In genomic region chr17:7392696-7393612, GRCh38 we compare ENCODE assay signal across 8 cellular contexts. TPM values are rescaled to one million over a fixed set of nuclear protein-coding genes. Genes with fewer than 3 reads are reported as not detected.
A peak's percentile ranks its signal among the peaks of the same experiment; 100 is the strongest.
DNase-seq lines count a peak whose midpoint lies in the region; ATAC-seq, FAIRE-seq and TF ChIP-seq lines count a peak whose summit lies in the region.

No MANE protein-coding gene starts in this region.

- H3K4me3 Mint-ChIP-seq in T-helper 2 cell treated with Interferon-gamma antibody and Interleukin-4, amounts not matched to agents 5 μg/mL and 100 μg/mL, for 36 hours, result peak overlapping the region; percentile 97
- peak overlapping the region; percentile 94 for H3K4me3 Mint-ChIP-seq in activated naive CD8-positive, alpha-beta T cell treated with anti-CD3 and anti-CD28 coated beads, Interleukin-2, amount 50 U/mL, for 24 hours

- no peak for DNase-seq in T-helper 2 cell treated with Interferon-gamma antibody and Interleukin-4, amounts not matched to agents 5 μg/mL and 100 μg/mL, for 36 hours (ENCODE audit: low spot score)
- DNase-seq in T-helper 2 cell (no peak), keratinocyte (ENCODE audit: low read depth, low spot score) (no peak), stomach (no peak), middle frontal gyrus (ENCODE audit: extremely low spot score, low spot score) (no peak), NCI-H1105 (lab: John Stamatoyannopoulos, UW) (no peak)
- DNase-seq in activated naive CD8-positive, alpha-beta T cell treated with anti-CD3 and anti-CD28 coated beads, Interleukin-2, amount 50 U/mL, for 24 hours, result no peak

- no peaks in the 10 kb centered on the region for H3K9me1 ChIP-seq in keratinocyte (ENCODE audit: control insufficient read depth, extremely low read depth, insufficient read depth, low read length)

- 54 to 78% (median 63%) methylated on average over 25 to 42 of the region's 42 CpGs for WGBS in stomach, 5 donors

- peak overlapping the region; percentile 65 for H3K27ac Mint-ChIP-seq in T-helper 2 cell treated with Interferon-gamma antibody and Interleukin-4, amounts not matched to agents 5 μg/mL and 100 μg/mL, for 36 hours
- H3K27ac Mint-ChIP-seq in activated naive CD8-positive, alpha-beta T cell treated with anti-CD3 and anti-CD28 coated beads, Interleukin-2, amount 50 U/mL, for 24 hours, result peak overlapping the region; percentile 22

- H3K79me2 ChIP-seq in keratinocyte (ENCODE audit: control insufficient read depth, insufficient read depth, low read length), result peaks cover 27% of the 10 kb centered on the region

- H3K27ac ChIP-seq in keratinocyte (ENCODE audit: control insufficient read depth, insufficient read depth, low read length), result no peak overlapping the region
- peak overlapping the region in 4 of 5 donors; percentile 88 to 97 (median 96) for H3K27ac ChIP-seq in stomach

- TF ChIP-seq EP300 in stomach (IDR thresholded peaks at IDR 0.05), result no peak

- FAIRE-seq in keratinocyte (lab: Jason Lieb, UNC), result no peak

- H3K9me3 Mint-ChIP-seq in T-helper 2 cell treated with Interferon-gamma antibody and Interleukin-4, amounts not matched to agents 5 μg/mL and 100 μg/mL, for 36 hours, result no peaks in the 10 kb centered on the region
- H3K9me3 Mint-ChIP-seq in activated naive CD8-positive, alpha-beta T cell treated with anti-CD3 and anti-CD28 coated beads, Interleukin-2, amount 50 U/mL, for 24 hours, result no peaks in the 10 kb centered on the region

- intact Hi-C loops in stomach (cut with DNase I; ENCODE audit: low total_unique reads), result no loop called here

- dilution Hi-C loops in keratinocyte (cut with MboI; ENCODE audit: extremely low pct_ligation_motif_present, low sequenced_read_pairs), result no loop called here

- H3K36me3 ChIP-seq in keratinocyte (ENCODE audit: control insufficient read depth in 2 of 2, extremely low read depth in 1 of 2, insufficient read depth in 2 of 2, low read length in 2 of 2) (peaks cover 31 to 43% of the 10 kb centered on the region in 2 experiments), stomach (peaks cover 22 to 45% (median 41%) of the 10 kb centered on the region in 4 donors)

- peak overlapping the region; percentile 80 for H3K9ac ChIP-seq in keratinocyte (ENCODE audit: control insufficient read depth, extremely low read depth, insufficient read depth, low read length)

- H3K4me1 Mint-ChIP-seq in T-helper 2 cell treated with Interferon-gamma antibody and Interleukin-4, amounts not matched to agents 5 μg/mL and 100 μg/mL, for 36 hours (ENCODE audit: low read depth), result peaks cover 20% of the 10 kb centered on the region
- H3K4me1 Mint-ChIP-seq in activated naive CD8-positive, alpha-beta T cell treated with anti-CD3 and anti-CD28 coated beads, Interleukin-2, amount 50 U/mL, for 24 hours, result peaks cover 20% of the 10 kb centered on the region

- peaks cover 42% of the 10 kb centered on the region for H3K36me3 Mint-ChIP-seq in T-helper 2 cell treated with Interferon-gamma antibody and Interleukin-4, amounts not matched to agents 5 μg/mL and 100 μg/mL, for 36 hours (ENCODE audit: low read depth)
- peaks cover 11% of the 10 kb centered on the region for H3K36me3 Mint-ChIP-seq in activated naive CD8-positive, alpha-beta T cell treated with anti-CD3 and anti-CD28 coated beads, Interleukin-2, amount 50 U/mL, for 24 hours (ENCODE audit: low read depth)

- no peaks in the 10 kb centered on the region for H3K27me3 Mint-ChIP-seq in T-helper 2 cell treated with Interferon-gamma antibody and Interleukin-4, amounts not matched to agents 5 μg/mL and 100 μg/mL, for 36 hours (ENCODE audit: low read depth)
- no peaks in the 10 kb centered on the region for H3K27me3 Mint-ChIP-seq in activated naive CD8-positive, alpha-beta T cell treated with anti-CD3 and anti-CD28 coated beads, Interleukin-2, amount 50 U/mL, for 24 hours

- no peak for ATAC-seq in activated naive CD8-positive, alpha-beta T cell treated with anti-CD3 and anti-CD28 coated beads, Interleukin-2, amount 50 U/mL, for 24 hours
- ATAC-seq in HG02623 (IDR thresholded peaks at IDR 0.05; ENCODE audit: unreplicated experiment), result no peak

- H3K27me3 ChIP-seq in keratinocyte (ENCODE audit: control insufficient read depth, extremely low read depth, insufficient read depth, low read length) (no peaks in the 10 kb centered on the region), stomach (no peaks in the 10 kb centered on the region)

- no peaks in the 10 kb centered on the region for H3K9me3 ChIP-seq in keratinocyte (ENCODE audit: control insufficient read depth, low read depth, low read length)
- H3K9me3 ChIP-seq in stomach, result no peaks in the 10 kb centered on the region

- peak overlapping the region; percentile 77 for H3K4me2 ChIP-seq in keratinocyte (ENCODE audit: control insufficient read depth, extremely low read depth, insufficient read depth, low read depth, low read length)

- peak overlapping the region; percentile 83 to 90 (median 89) for H3K4me3 ChIP-seq in keratinocyte (ENCODE audit: control insufficient read depth in 2 of 3, extremely low read depth in 1 of 3, insufficient read depth in 2 of 3, low read depth in 1 of 3, low read length in 3 of 3)
- H3K4me3 ChIP-seq in stomach, result peak overlapping the region; percentile 79 to 93 (median 84)

- H3K4me1 ChIP-seq in keratinocyte (ENCODE audit: control insufficient read depth, extremely low read depth, insufficient read depth, low read length), result peaks cover 11% of the 10 kb centered on the region
- H3K4me1 ChIP-seq in stomach, result peaks cover 18 to 26% (median 25%) of the 10 kb centered on the region in 4 donors

- H2AFZ ChIP-seq in keratinocyte (ENCODE audit: control insufficient read depth, low read length), result no peak overlapping the region

- TF ChIP-seq POLR2A in stomach (IDR thresholded peaks at IDR 0.05), result no peak

- H4K20me1 ChIP-seq in keratinocyte (ENCODE audit: control insufficient read depth, extremely low read depth, insufficient read depth, low read length), result peaks cover 1% of the 10 kb centered on the region

- TF ChIP-seq CTCF in keratinocyte (optimal IDR thresholded peaks at IDR 0.05 in 1 of 3, IDR thresholded peaks at IDR 0.05 in 1 of 3, conservative IDR thresholded peaks at IDR 0.05 in 1 of 3; ENCODE audit: extremely low read depth in 1 of 3, insufficient read depth in 2 of 3, low read length in 3 of 3) (no peak), stomach (IDR thresholded peaks at IDR 0.05) (no peak)

RNA-seq across cellular contexts. Expression of gene PLSCR3, which starts 1.4 kb away (rescaled TPM):
- 30.5 to 82.8 TPM (median 36.9 TPM) in 3 replicates for polyA plus RNA-seq in keratinocyte
- polyA plus RNA-seq in keratinocyte (2011; ENCODE audit: low read depth), result 10.9 TPM
- polyA plus RNA-seq in keratinocyte (2011; cell fraction: cytosol; rRNA removed), result 52.5 and 109 TPM in 2 replicates
- polyA plus RNA-seq in keratinocyte (2011; cell fraction: nucleus; rRNA removed), result 88.7 and 118 TPM in 2 replicates
- polyA plus RNA-seq in keratinocyte (2012; ENCODE audit: low replicate concordance), result 60.9 and 109 TPM in 2 replicates
- polyA minus RNA-seq in keratinocyte, result 24.2 to 132 TPM (median 36.1 TPM) in 3 replicates
- 91.9 TPM for polyA minus RNA-seq in keratinocyte (2011; cell fraction: cytosol; rRNA and poly(A)+ RNA removed)
- 23.5 and 32.5 TPM in 2 replicates for polyA minus RNA-seq in keratinocyte (2011; cell fraction: nucleus; rRNA and poly(A)+ RNA removed)
- total RNA-seq in stomach, result 100 to 1,000 TPM in 1 of 5 donors, 10 to 100 TPM in 2, 1 to 10 TPM in 1, not detected in 1; 7.9 to 101 (median 29.6) TPM
- polyA plus RNA-seq in stomach, result 10 to 100 TPM; 21.9 to 27.1 (median 24.4) TPM

RNA-seq across cellular contexts. Expression of gene TMEM256, which starts 10.9 kb away (rescaled TPM):
- polyA plus RNA-seq in keratinocyte, result 68.1 to 131 TPM (median 90.1 TPM) in 3 replicates
- 2.4 TPM for polyA plus RNA-seq in keratinocyte (2011; ENCODE audit: low read depth)
- polyA plus RNA-seq in keratinocyte (2011; cell fraction: cytosol; rRNA removed), result 92.9 and 134 TPM in 2 replicates
- polyA plus RNA-seq in keratinocyte (2011; cell fraction: nucleus; rRNA removed), result 25.6 and 45.5 TPM in 2 replicates
- 75.1 and 103 TPM in 2 replicates for polyA plus RNA-seq in keratinocyte (2012; ENCODE audit: low replicate concordance)
- polyA minus RNA-seq in keratinocyte, result 17.3 to 36.1 TPM (median 34.8 TPM) in 3 replicates
- polyA minus RNA-seq in keratinocyte (2011; cell fraction: cytosol; rRNA and poly(A)+ RNA removed), result 19.8 TPM
- polyA minus RNA-seq in keratinocyte (2011; cell fraction: nucleus; rRNA and poly(A)+ RNA removed), result 7.9 and 8.1 TPM in 2 replicates
- total RNA-seq in stomach, result 100 to 1,000 TPM in 2 of 5 donors, 10 to 100 TPM in 2, not detected in 1; 39.8 to 347 (median 161) TPM
- polyA plus RNA-seq in stomach, result 100 to 1,000 TPM; 189 to 282 (median 279) TPM

RNA-seq across cellular contexts. Expression of gene TNK1, which starts 12.1 kb away (rescaled TPM):
- polyA plus RNA-seq in keratinocyte, result 10.6 to 15.8 TPM (median 12.1 TPM) in 3 replicates
- polyA plus RNA-seq in keratinocyte (2011; ENCODE audit: low read depth), result 3.7 TPM
- 5.8 and 7.2 TPM in 2 replicates for polyA plus RNA-seq in keratinocyte (2011; cell fraction: cytosol; rRNA removed)
- polyA plus RNA-seq in keratinocyte (2011; cell fraction: nucleus; rRNA removed), result 24.5 and 27.5 TPM in 2 replicates
- 10.5 and 13.8 TPM in 2 replicates for polyA plus RNA-seq in keratinocyte (2012; ENCODE audit: low replicate concordance)
- 13.9 to 21.5 TPM (median 20.4 TPM) in 3 replicates for polyA minus RNA-seq in keratinocyte
- polyA minus RNA-seq in keratinocyte (2011; cell fraction: cytosol; rRNA and poly(A)+ RNA removed), result 12.9 TPM
- 19.9 and 21.6 TPM in 2 replicates for polyA minus RNA-seq in keratinocyte (2011; cell fraction: nucleus; rRNA and poly(A)+ RNA removed)
- total RNA-seq in stomach, result 10 to 100 TPM in 3 of 5 donors, 1 to 10 TPM in 2; 5.7 to 37.1 (median 22.2) TPM
- polyA plus RNA-seq in stomach, result 10 to 100 TPM in 1 of 3 donors, 1 to 10 TPM in 2; 6.0 to 12.1 (median 7.8) TPM

RNA-seq across cellular contexts. Expression of gene NLGN2, which starts 14.7 kb away (rescaled TPM):
- polyA plus RNA-seq in keratinocyte (2.5 to 4.9 TPM (median 4.8 TPM) in 3 replicates), stomach (1 to 10 TPM; 1.7 to 7.9 (median 1.8) TPM)
- 1.8 TPM for polyA plus RNA-seq in keratinocyte (2011; ENCODE audit: low read depth)
- 1.4 and 3.1 TPM in 2 replicates for polyA plus RNA-seq in keratinocyte (2011; cell fraction: cytosol; rRNA removed)
- 21.2 and 36.3 TPM in 2 replicates for polyA plus RNA-seq in keratinocyte (2011; cell fraction: nucleus; rRNA removed)
- 7.2 and 11.1 TPM in 2 replicates for polyA plus RNA-seq in keratinocyte (2012; ENCODE audit: low replicate concordance)
- 2.7 to 14.2 TPM (median 5.1 TPM) in 3 replicates for polyA minus RNA-seq in keratinocyte
- polyA minus RNA-seq in keratinocyte (2011; cell fraction: cytosol; rRNA and poly(A)+ RNA removed), result 3.5 TPM
- polyA minus RNA-seq in keratinocyte (2011; cell fraction: nucleus; rRNA and poly(A)+ RNA removed), result 7.0 and 12.2 TPM in 2 replicates
- 10 to 100 TPM in 3 of 5 donors, 1 to 10 TPM in 2; 4.6 to 42.0 (median 13.8) TPM for total RNA-seq in stomach

RNA-seq across cellular contexts. Expression of gene SPEM1, which starts 27.2 kb away (rescaled TPM):
- polyA plus RNA-seq in keratinocyte (not detected in 3 replicates), stomach (under 1 TPM in 1 of 3 donors, not detected in 2; 0.20 TPM)
- polyA plus RNA-seq in keratinocyte (2011; ENCODE audit: low read depth), result not detected
- polyA plus RNA-seq in keratinocyte (2011; cell fraction: cytosol; rRNA removed), result not detected in 2 replicates
- polyA plus RNA-seq in keratinocyte (2011; cell fraction: nucleus; rRNA removed), result not detected in 2 replicates
- not detected in 2 replicates for polyA plus RNA-seq in keratinocyte (2012; ENCODE audit: low replicate concordance)
- not detected in 3 replicates for polyA minus RNA-seq in keratinocyte
- polyA minus RNA-seq in keratinocyte (2011; cell fraction: cytosol; rRNA and poly(A)+ RNA removed), result not detected
- polyA minus RNA-seq in keratinocyte (2011; cell fraction: nucleus; rRNA and poly(A)+ RNA removed), result not detected in 2 replicates
- total RNA-seq in stomach, result not detected
